Comparison of ENCODE assay signal across 8 cellular contexts in the genomic region with DNA sequence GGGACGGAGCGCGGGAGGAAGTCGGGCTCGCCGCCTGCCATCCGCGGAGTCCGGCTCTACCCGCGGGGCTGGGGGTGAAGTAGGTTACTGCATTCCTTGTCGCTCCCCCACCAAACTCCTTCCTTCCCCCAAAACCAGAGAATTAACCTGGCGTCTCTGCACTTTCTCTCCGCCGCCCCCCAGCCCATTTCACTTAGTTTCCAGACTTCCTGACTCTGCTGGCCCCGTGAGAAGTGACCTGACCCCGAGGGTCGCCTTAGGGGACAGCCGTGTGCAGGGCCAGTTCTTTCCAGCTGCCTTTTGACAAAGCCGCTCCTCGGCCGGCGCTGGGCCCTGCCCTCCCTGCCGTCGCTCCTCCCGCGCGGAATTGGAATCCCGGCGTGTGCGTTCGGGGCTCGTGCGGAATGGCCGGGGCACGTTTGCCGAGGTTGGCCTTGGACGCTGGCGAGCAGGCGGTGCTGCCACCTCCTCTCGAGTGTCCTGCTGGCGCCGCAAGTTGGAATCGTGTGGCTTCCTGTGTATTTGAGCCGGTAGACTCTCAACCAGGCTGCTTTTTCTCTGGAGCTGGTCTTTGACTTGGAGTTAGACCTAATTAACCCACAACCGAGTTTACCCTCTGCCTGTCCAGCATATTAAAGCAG. TPM values are rescaled to one million over a fixed set of nuclear protein-coding genes. Genes with fewer than 3 reads are reported as not detected.
A peak's percentile ranks its signal among the peaks of the same experiment; 100 is the strongest.
DNase-seq lines count a peak whose midpoint lies in the region; ATAC-seq and TF ChIP-seq lines count a peak whose summit lies in the region.

No MANE protein-coding gene starts in this region.

- peak; percentile 28 for ATAC-seq in activated CD4-positive, alpha-beta T cell treated with anti-CD3 and anti-CD28 coated beads for 36 hours
- peak; percentile 10 for ATAC-seq in HG02798 (IDR thresholded peaks at IDR 0.05; ENCODE audit: poor library complexity, unreplicated experiment)
- peak; percentile 68 for ATAC-seq in Right ventricle myocardium inferior
- ATAC-seq in omental fat pad (ENCODE audit: low FRiP score), result peak; percentile 49
- no peak for ATAC-seq in HG03139 (IDR thresholded peaks at IDR 0.05; ENCODE audit: unreplicated experiment)

- intact Hi-C loops in activated CD4-positive, alpha-beta T cell treated with anti-CD3 and anti-CD28 coated beads for 36 hours (cut with DNase I, micrococcal nuclease), result loop anchor here (1.0 to 10.0 kb wide), 4 partner anchors 34 to 798 kb away; partner anchors contain the start of genes KPNA5 (in 1 of the 2) and NUS1 (in 1 of the 2)
- intact Hi-C loops in Right ventricle myocardium inferior (cut with DNase I), result loop anchor here (2.0 to 5.0 kb wide), 2 partner anchors 64 to 120 kb away; partner anchors contain the start of gene GOPC

- CTCF ChIA-PET in activated CD4-positive, alpha-beta T cell treated with anti-CD3 and anti-CD28 coated beads for 36 hours (lab: Charles Lee), result interaction anchor here (0.6 to 0.9 kb wide), 3 partner anchors 72 to 119 kb away, joined by 3 to 4 read pairs (median 3); no protein-coding TSS in a partner anchor

- H3K4me3 Mint-ChIP-seq in activated CD4-positive, alpha-beta T cell treated with anti-CD3 and anti-CD28 coated beads for 36 hours, result peak overlapping the region; percentile 75
- peak overlapping the region; percentile 96 for H3K4me3 Mint-ChIP-seq in activated naive CD4-positive, alpha-beta T cell treated with anti-CD3 and anti-CD28 coated beads, Interleukin-2, amount 50 U/mL, for 24 hours

- POLR2A ChIA-PET in activated CD4-positive, alpha-beta T cell treated with anti-CD3 and anti-CD28 coated beads for 36 hours (lab: Charles Lee), result interaction anchor here (0.7 kb wide), 1 partner anchor 8 kb away, joined by 3 read pairs; no protein-coding TSS in a partner anchor

- TF ChIP-seq CTCF in omental fat pad (IDR thresholded peaks at IDR 0.05), result no peak

- H3K27ac Mint-ChIP-seq in activated CD4-positive, alpha-beta T cell treated with anti-CD3 and anti-CD28 coated beads for 36 hours, result peak overlapping the region; percentile 27
- H3K27ac Mint-ChIP-seq in activated naive CD4-positive, alpha-beta T cell treated with anti-CD3 and anti-CD28 coated beads, Interleukin-2, amount 50 U/mL, for 24 hours, result no peak overlapping the region

- DNase-seq in activated CD4-positive, alpha-beta T cell treated with anti-CD3 and anti-CD28 coated beads for 36 hours, result peak; percentile 41
- DNase-seq in activated CD4-positive, alpha-beta T cell treated with anti-CD3 and anti-CD28 coated beads, Interleukin-2, amount 50 U/mL, for 1 hour, result no peak
- DNase-seq in NCI-H526 treated with DMSO at 0.1 percent for 48 hours (lab: John Stamatoyannopoulos, UW) (peak; percentile 60), Right ventricle myocardium inferior (ENCODE audit: missing footprints) (peak; percentile 81), omental fat pad (ENCODE audit: low spot score) (no peak)

- no peaks in the 10 kb centered on the region for H3K36me3 Mint-ChIP-seq in activated CD4-positive, alpha-beta T cell treated with anti-CD3 and anti-CD28 coated beads for 36 hours (ENCODE audit: low read depth)
- H3K36me3 Mint-ChIP-seq in activated naive CD4-positive, alpha-beta T cell treated with anti-CD3 and anti-CD28 coated beads, Interleukin-2, amount 50 U/mL, for 24 hours, result peaks cover 2% of the 10 kb centered on the region

- H3K9me3 Mint-ChIP-seq in activated CD4-positive, alpha-beta T cell treated with anti-CD3 and anti-CD28 coated beads for 36 hours (ENCODE audit: low read depth), result no peaks in the 10 kb centered on the region
- no peaks in the 10 kb centered on the region for H3K9me3 Mint-ChIP-seq in activated naive CD4-positive, alpha-beta T cell treated with anti-CD3 and anti-CD28 coated beads, Interleukin-2, amount 50 U/mL, for 24 hours

- peaks cover 15% of the 10 kb centered on the region for H3K4me1 Mint-ChIP-seq in activated CD4-positive, alpha-beta T cell treated with anti-CD3 and anti-CD28 coated beads for 36 hours
- H3K4me1 Mint-ChIP-seq in activated naive CD4-positive, alpha-beta T cell treated with anti-CD3 and anti-CD28 coated beads, Interleukin-2, amount 50 U/mL, for 24 hours, result peaks cover 15% of the 10 kb centered on the region

- H3K27me3 Mint-ChIP-seq in activated CD4-positive, alpha-beta T cell treated with anti-CD3 and anti-CD28 coated beads for 36 hours, result peaks cover 52% of the 10 kb centered on the region
- peaks cover 38% of the 10 kb centered on the region for H3K27me3 Mint-ChIP-seq in activated naive CD4-positive, alpha-beta T cell treated with anti-CD3 and anti-CD28 coated beads, Interleukin-2, amount 50 U/mL, for 24 hours

RNA-seq across cellular contexts. Expression of gene DCBLD1, which starts 0.7 kb away (rescaled TPM):
- total RNA-seq in activated CD4-positive, alpha-beta T cell treated with anti-CD3 and anti-CD28 coated beads for 36 hours, result 1 to 10 TPM; 1.2 to 1.6 TPM
- total RNA-seq in Right ventricle myocardium inferior (6.1 TPM), omental fat pad (10 to 100 TPM in 2 of 4 donors, 1 to 10 TPM in 2; 6.5 to 36.9 (median 11.2) TPM)

RNA-seq across cellular contexts. Expression of gene ROS1, which starts 57.4 kb away (rescaled TPM):
- not detected for total RNA-seq in activated CD4-positive, alpha-beta T cell treated with anti-CD3 and anti-CD28 coated beads for 36 hours
- total RNA-seq in Right ventricle myocardium inferior (0.08 TPM), omental fat pad (not detected)

Comparison
In these comparisons a context has a peak if more than half of its experiments do, and no peak if none do; other contexts are left out.
1. DNase-seq: peak in activated CD4-positive, alpha-beta T cell treated with anti-CD3 and anti-CD28 coated beads for 36 hours (single experiment), NCI-H526 treated with DMSO at 0.1 percent for 48 hours (single experiment) and Right ventricle myocardium inferior (single experiment); none in activated CD4-positive, alpha-beta T cell treated with anti-CD3 and anti-CD28 coated beads, Interleukin-2, amount 50 U/mL, for 1 hour (single experiment) and omental fat pad (single experiment).